8 cellular contexts compared by ENCODE assay signal in the genomic region with DNA sequence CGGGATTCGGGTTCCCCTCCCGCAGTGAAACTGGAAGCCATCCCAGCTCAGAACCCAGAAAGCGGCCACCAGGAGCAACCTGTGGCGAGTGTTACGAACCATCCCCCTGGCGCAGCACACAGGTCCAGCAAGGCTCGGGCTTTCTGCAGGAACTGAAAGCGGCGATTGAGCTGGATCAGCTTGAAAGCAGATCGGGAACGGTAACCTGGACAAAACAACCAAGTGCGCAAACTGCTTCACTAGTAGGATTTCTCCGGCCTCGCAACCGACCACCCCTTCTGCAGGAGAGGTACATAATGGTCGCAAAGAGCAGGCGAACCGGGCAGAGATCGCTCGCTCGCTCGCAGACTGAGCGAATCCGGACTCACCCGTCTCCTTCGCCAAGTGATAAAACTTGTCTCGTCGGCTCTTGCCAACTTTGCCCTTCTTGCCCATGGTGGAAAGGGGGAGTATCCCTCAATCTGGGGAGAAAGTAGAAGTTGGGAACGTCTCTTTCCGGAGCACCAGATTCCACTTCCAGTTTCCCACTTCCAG. TPM values are rescaled to one million over a fixed set of nuclear protein-coding genes. Genes with fewer than 3 reads are reported as not detected.
A peak's percentile ranks its signal among the peaks of the same experiment; 100 is the strongest.
DNase-seq lines count a peak whose midpoint lies in the region; ATAC-seq, FAIRE-seq and TF ChIP-seq lines count a peak whose summit lies in the region.

No MANE protein-coding gene starts in this region.

- POLR2A ChIA-PET in HepG2 (lab: Yijun Ruan, JAX): interaction anchor here (1.3 to 3.5 kb wide), 5 partner anchors 8 to 52 kb away, joined by 4 to 37 read pairs (median 12); partner anchors contain the start of genes CCDC47, DDX42 and SMARCD2

- peak overlapping the region; percentile 86 for H3K9ac ChIP-seq in HepG2 (ENCODE audit: insufficient read depth, low read depth, low read length)

- DNase-seq in NCI-H82 (lab: John Stamatoyannopoulos, UW) (peak; percentile 53), NCI-H82 treated with DMSO at 0.1 percent for 48 hours (lab: John Stamatoyannopoulos, UW; ENCODE audit: unreplicated experiment) (no peak), MG63 (no peak), breast epithelium (ENCODE audit: low spot score in 2 of 2) (no peak), HepG2 (ENCODE audit: low spot score) (no peak), tibial artery (no peak), NCI-H69 (lab: John Stamatoyannopoulos, UW) (no peak), activated gamma-delta T cell (lab: John Stamatoyannopoulos, UW) (no peak)

- peaks cover 45% of the 10 kb centered on the region for H3K79me2 ChIP-seq in HepG2 (ENCODE audit: insufficient read depth, low read length)

- H2AFZ ChIP-seq in HepG2 (ENCODE audit: low read length): no peak overlapping the region

- H3K27me3 ChIP-seq in MG63 (no peaks in the 10 kb centered on the region), breast epithelium (no peaks in the 10 kb centered on the region), HepG2 (ENCODE audit: control insufficient read depth in 1 of 2, insufficient read depth in 2 of 2, low read length in 2 of 2) (no peaks in the 10 kb centered on the region; a peak in 1 of 5 replicates), tibial artery (no peaks in the 10 kb centered on the region)

- no peak for FAIRE-seq in HepG2 (lab: Jason Lieb, UNC)

- H3K27ac ChIP-seq in breast epithelium (peak overlapping the region; percentile 92 to 95), HepG2 (ENCODE audit: extremely low read length, insufficient read depth, low read length) (peak overlapping the region; percentile 91), tibial artery (peak overlapping the region; percentile 87 to 90)

- H3K36me3 ChIP-seq in MG63: peaks cover 87% of the 10 kb centered on the region
- peaks cover 2% of the 10 kb centered on the region for H3K36me3 ChIP-seq in breast epithelium
- peaks cover 40 to 68% of the 10 kb centered on the region in 2 experiments for H3K36me3 ChIP-seq in HepG2 (replicated peaks in 1 of 2; ENCODE audit: control insufficient read depth in 1 of 2, insufficient read depth in 2 of 2, low read length in 2 of 2)
- H3K36me3 ChIP-seq in tibial artery: peaks cover 65 to 70% (median 65%) of the 10 kb centered on the region in 3 donors

- in situ Hi-C loops in HepG2 (cut with HindIII; ENCODE audit: extremely low pct_ligation_motif_present, low pct_unique_long_range_greater_than_20kb): no loop called here

- no peak for TF ChIP-seq POLR2A in breast epithelium (IDR thresholded peaks at IDR 0.05)
- no peak for TF ChIP-seq POLR2A in HepG2 (IDR thresholded peaks at IDR 0.05; ENCODE audit: insufficient read depth in 1 of 2, low read depth in 2 of 2, low read length in 2 of 2)

- CTCF ChIA-PET in HepG2 (lab: Yijun Ruan, JAX; ENCODE audit: low intra/inter-chr PET ratio, low total read pairs): no interaction called here

- BruUV-seq in HepG2 (replicated peaks; lab: Mats Ljungman, UMichigan): TSS peak; percentile 69

- intact Hi-C loops in breast epithelium (cut with DNase I; ENCODE audit: low total_unique reads): no loop called here
- intact Hi-C loops in HepG2 (cut with micrococcal nuclease; ENCODE audit: unreplicated experiment): loop anchor here (1.0 to 5.0 kb wide), 4 partner anchors 15 to 86 kb away; partner anchors contain the start of genes CCDC47, DDX42 and STRADA
- intact Hi-C loops in tibial artery (cut with DNase I; ENCODE audit: low total_unique reads): no loop called here

- H3K4me1 ChIP-seq in breast epithelium: peaks cover 4 to 22% of the 10 kb centered on the region in 2 donors
- H3K4me1 ChIP-seq in HepG2 (ENCODE audit: insufficient read depth, low read length): peaks cover 31% of the 10 kb centered on the region
- peaks cover 0 to 33% (median 24%) of the 10 kb centered on the region in 4 donors for H3K4me1 ChIP-seq in tibial artery

- no peak for TF ChIP-seq CTCF in breast epithelium (IDR thresholded peaks at IDR 0.05)
- TF ChIP-seq CTCF in HepG2 (CRISPR knock-in tag; IDR thresholded peaks at IDR 0.05): no peak
- TF ChIP-seq CTCF in tibial artery (IDR thresholded peaks at IDR 0.05): no peak

- peak overlapping the region; percentile 81 for H3K4me2 ChIP-seq in HepG2 (ENCODE audit: low read depth, low read length)

- no peak; the same call in 1 of the 2 replicates for TF ChIP-seq RAD21 in HepG2 (CRISPR knock-in tag; IDR thresholded peaks at IDR 0.05)

- H4K20me1 ChIP-seq in HepG2 (ENCODE audit: insufficient read depth, low read length): no peaks in the 10 kb centered on the region

- no peak for TF ChIP-seq EP300 in HepG2 (IDR thresholded peaks at IDR 0.05; ENCODE audit: low read depth in 2 of 2, low read length in 2 of 2)
- TF ChIP-seq EP300 in HepG2 (CRISPR knock-in tag; IDR thresholded peaks at IDR 0.05; ENCODE audit: borderline replicate concordance): no peak

- ATAC-seq in HepG2: peak; percentile 26

- H3K9me3 ChIP-seq in MG63: no peaks in the 10 kb centered on the region
- no peaks in the 10 kb centered on the region for H3K9me3 ChIP-seq in breast epithelium
- H3K9me3 ChIP-seq in HepG2 (ENCODE audit: low read length): no peaks in the 10 kb centered on the region
- H3K9me3 ChIP-seq in tibial artery: no peaks in the 10 kb centered on the region

- H3K4me3 ChIP-seq in MG63 (peak overlapping the region; percentile 92), breast epithelium (peak overlapping the region; percentile 65 to 96 (median 76)), HepG2 (replicated peaks in 1 of 3; ENCODE audit: insufficient read depth in 1 of 3, low read depth in 2 of 3, low read length in 3 of 3) (peak overlapping the region; percentile 84 to 98 (median 95)), tibial artery (peak overlapping the region; percentile 73 to 77)

- WGBS in HepG2 (ENCODE audit: low lambda C conversion rate): 2% methylated on average over 24 of the region's 31 CpGs

RNA-seq across cellular contexts. Expression of gene PSMC5, which starts 0.7 kb away (rescaled TPM):
- total RNA-seq in MG63 (2014; rRNA removed; shearing (Covaris generic); ENCODE audit: low replicate concordance): 116 and 133 TPM in 2 replicates
- 100 to 1,000 TPM in 2 of 3 donors, 10 to 100 TPM in 1; 98.3 to 110 (median 104) TPM for total RNA-seq in breast epithelium
- total RNA-seq in HepG2 (2016; rRNA removed; fragmentation: Illumina TruSeq; extraction: Trizol): 35.3 and 81.4 TPM in 2 replicates
- total RNA-seq in HepG2 (2016; cell fraction: cytosol; rRNA removed; fragmentation: Illumina TruSeq; extraction: Trizol; ENCODE audit: low read depth): 26.4 and 26.8 TPM in 2 replicates
- total RNA-seq in HepG2 (2016; cell fraction: insoluble cytoplasmic fraction; rRNA removed; fragmentation: Illumina TruSeq; extraction: Trizol): 36.7 and 82.1 TPM in 2 replicates
- total RNA-seq in HepG2 (2016; cell fraction: membrane; rRNA removed; fragmentation: Illumina TruSeq; extraction: Trizol): 47.6 and 57.8 TPM in 2 replicates
- total RNA-seq in HepG2 (2016; cell fraction: nucleus; rRNA removed; fragmentation: Illumina TruSeq; extraction: Trizol): 44.2 and 45.4 TPM in 2 replicates
- 109 and 128 TPM in 2 replicates for polyA plus RNA-seq in HepG2 (2011; rRNA removed)
- 161 and 185 TPM in 2 replicates for polyA plus RNA-seq in HepG2 (2011; cell fraction: cytosol; rRNA removed)
- 101 and 112 TPM in 2 replicates for polyA plus RNA-seq in HepG2 (2011; cell fraction: nucleus; rRNA removed)
- polyA plus RNA-seq in HepG2 (2012): 105 and 121 TPM in 2 replicates
- polyA plus RNA-seq in HepG2 (2016; cell fraction: cytosol; fragmentation: Illumina TruSeq; extraction: Trizol; ENCODE audit: low read depth): 73.3 and 91.2 TPM in 2 replicates
- 308 and 321 TPM in 2 replicates for polyA plus RNA-seq in HepG2 (2016; cell fraction: insoluble cytoplasmic fraction; fragmentation: Illumina TruSeq; extraction: Trizol; ENCODE audit: low read depth)
- 94.9 and 101 TPM in 2 replicates for polyA plus RNA-seq in HepG2 (2016; cell fraction: membrane; fragmentation: Illumina TruSeq; extraction: Trizol; ENCODE audit: low read depth)
- polyA plus RNA-seq in HepG2 (2016; cell fraction: nucleus; fragmentation: Illumina TruSeq; extraction: Trizol; ENCODE audit: insufficient read depth, low read depth): 157 and 164 TPM in 2 replicates
- 77.4 and 190 TPM in 2 replicates for polyA minus RNA-seq in HepG2 (2011; rRNA and poly(A)+ RNA removed; ENCODE audit: low replicate concordance)
- 66.7 and 67.7 TPM in 2 replicates for polyA minus RNA-seq in HepG2 (2011; cell fraction: cytosol; rRNA and poly(A)+ RNA removed)
- 86.9 and 103 TPM in 2 replicates for polyA minus RNA-seq in HepG2 (2011; cell fraction: nucleus; rRNA and poly(A)+ RNA removed)

RNA-seq across cellular contexts. Expression of gene FTSJ3, which starts 0.9 kb away (rescaled TPM):
- total RNA-seq in MG63 (2014; rRNA removed; shearing (Covaris generic); ENCODE audit: low replicate concordance): 33.3 and 58.6 TPM in 2 replicates
- total RNA-seq in breast epithelium: 10 to 100 TPM; 55.4 to 78.7 (median 59.1) TPM
- 55.8 and 64.2 TPM in 2 replicates for total RNA-seq in HepG2 (2016; rRNA removed; fragmentation: Illumina TruSeq; extraction: Trizol)
- 10.7 and 13.3 TPM in 2 replicates for total RNA-seq in HepG2 (2016; cell fraction: cytosol; rRNA removed; fragmentation: Illumina TruSeq; extraction: Trizol; ENCODE audit: low read depth)
- 51.6 and 62.8 TPM in 2 replicates for total RNA-seq in HepG2 (2016; cell fraction: insoluble cytoplasmic fraction; rRNA removed; fragmentation: Illumina TruSeq; extraction: Trizol)
- 14.6 and 17.3 TPM in 2 replicates for total RNA-seq in HepG2 (2016; cell fraction: membrane; rRNA removed; fragmentation: Illumina TruSeq; extraction: Trizol)
- total RNA-seq in HepG2 (2016; cell fraction: nucleus; rRNA removed; fragmentation: Illumina TruSeq; extraction: Trizol): 57.2 and 58.7 TPM in 2 replicates
- polyA plus RNA-seq in HepG2 (2011; rRNA removed): 26.0 and 33.3 TPM in 2 replicates
- 34.7 and 35.1 TPM in 2 replicates for polyA plus RNA-seq in HepG2 (2011; cell fraction: cytosol; rRNA removed)
- 50.8 and 55.2 TPM in 2 replicates for polyA plus RNA-seq in HepG2 (2011; cell fraction: nucleus; rRNA removed)
- polyA plus RNA-seq in HepG2 (2012): 29.8 and 30.3 TPM in 2 replicates
- 4.3 and 4.9 TPM in 2 replicates for polyA plus RNA-seq in HepG2 (2016; cell fraction: cytosol; fragmentation: Illumina TruSeq; extraction: Trizol; ENCODE audit: low read depth)
- polyA plus RNA-seq in HepG2 (2016; cell fraction: insoluble cytoplasmic fraction; fragmentation: Illumina TruSeq; extraction: Trizol; ENCODE audit: low read depth): 43.6 and 49.4 TPM in 2 replicates
- polyA plus RNA-seq in HepG2 (2016; cell fraction: membrane; fragmentation: Illumina TruSeq; extraction: Trizol; ENCODE audit: low read depth): 6.8 and 10.2 TPM in 2 replicates
- 88.3 and 89.9 TPM in 2 replicates for polyA plus RNA-seq in HepG2 (2016; cell fraction: nucleus; fragmentation: Illumina TruSeq; extraction: Trizol; ENCODE audit: insufficient read depth, low read depth)
- polyA minus RNA-seq in HepG2 (2011; rRNA and poly(A)+ RNA removed; ENCODE audit: low replicate concordance): 56.8 and 112 TPM in 2 replicates
- 19.9 and 23.5 TPM in 2 replicates for polyA minus RNA-seq in HepG2 (2011; cell fraction: cytosol; rRNA and poly(A)+ RNA removed)
- polyA minus RNA-seq in HepG2 (2011; cell fraction: nucleus; rRNA and poly(A)+ RNA removed): 74.9 and 77.7 TPM in 2 replicates

RNA-seq across cellular contexts. Expression of gene SMARCD2, which starts 15.9 kb away (rescaled TPM):
- 156 and 163 TPM in 2 replicates for total RNA-seq in MG63 (2014; rRNA removed; shearing (Covaris generic); ENCODE audit: low replicate concordance)
- total RNA-seq in breast epithelium (100 to 1,000 TPM; 142 to 210 (median 192) TPM), HepG2 (2016; rRNA removed; fragmentation: Illumina TruSeq; extraction: Trizol) (139 and 150 TPM in 2 replicates)
- 76.2 and 86.8 TPM in 2 replicates for total RNA-seq in HepG2 (2016; cell fraction: cytosol; rRNA removed; fragmentation: Illumina TruSeq; extraction: Trizol; ENCODE audit: low read depth)
- total RNA-seq in HepG2 (2016; cell fraction: insoluble cytoplasmic fraction; rRNA removed; fragmentation: Illumina TruSeq; extraction: Trizol): 128 and 151 TPM in 2 replicates
- total RNA-seq in HepG2 (2016; cell fraction: membrane; rRNA removed; fragmentation: Illumina TruSeq; extraction: Trizol): 149 and 160 TPM in 2 replicates
- 82.7 and 98.0 TPM in 2 replicates for total RNA-seq in HepG2 (2016; cell fraction: nucleus; rRNA removed; fragmentation: Illumina TruSeq; extraction: Trizol)
- 122 and 128 TPM in 2 replicates for polyA plus RNA-seq in HepG2 (2011; rRNA removed)
- polyA plus RNA-seq in HepG2 (2011; cell fraction: cytosol; rRNA removed): 72.8 and 84.6 TPM in 2 replicates
- polyA plus RNA-seq in HepG2 (2011; cell fraction: nucleus; rRNA removed): 173 and 200 TPM in 2 replicates
- 63.6 and 77.3 TPM in 2 replicates for polyA plus RNA-seq in HepG2 (2012)
- polyA plus RNA-seq in HepG2 (2016; cell fraction: cytosol; fragmentation: Illumina TruSeq; extraction: Trizol; ENCODE audit: low read depth): 73.5 and 77.2 TPM in 2 replicates
- 117 and 129 TPM in 2 replicates for polyA plus RNA-seq in HepG2 (2016; cell fraction: insoluble cytoplasmic fraction; fragmentation: Illumina TruSeq; extraction: Trizol; ENCODE audit: low read depth)
- polyA plus RNA-seq in HepG2 (2016; cell fraction: membrane; fragmentation: Illumina TruSeq; extraction: Trizol; ENCODE audit: low read depth): 114 and 124 TPM in 2 replicates
- 136 and 143 TPM in 2 replicates for polyA plus RNA-seq in HepG2 (2016; cell fraction: nucleus; fragmentation: Illumina TruSeq; extraction: Trizol; ENCODE audit: insufficient read depth, low read depth)
- polyA minus RNA-seq in HepG2 (2011; rRNA and poly(A)+ RNA removed; ENCODE audit: low replicate concordance): 89.3 and 195 TPM in 2 replicates
- polyA minus RNA-seq in HepG2 (2011; cell fraction: cytosol; rRNA and poly(A)+ RNA removed): 47.2 and 51.1 TPM in 2 replicates
- polyA minus RNA-seq in HepG2 (2011; cell fraction: nucleus; rRNA and poly(A)+ RNA removed): 79.8 and 97.2 TPM in 2 replicates

RNA-seq across cellular contexts. Expression of gene CSH2, which starts 46.9 kb away (rescaled TPM):
- not detected in 2 replicates for total RNA-seq in MG63 (2014; rRNA removed; shearing (Covaris generic); ENCODE audit: low replicate concordance)
- total RNA-seq in breast epithelium (not detected), HepG2 (2016; rRNA removed; fragmentation: Illumina TruSeq; extraction: Trizol) (not detected in 2 replicates)
- not detected in 2 replicates for total RNA-seq in HepG2 (2016; cell fraction: cytosol; rRNA removed; fragmentation: Illumina TruSeq; extraction: Trizol; ENCODE audit: low read depth)
- total RNA-seq in HepG2 (2016; cell fraction: insoluble cytoplasmic fraction; rRNA removed; fragmentation: Illumina TruSeq; extraction: Trizol): not detected in 2 replicates
- total RNA-seq in HepG2 (2016; cell fraction: membrane; rRNA removed; fragmentation: Illumina TruSeq; extraction: Trizol): not detected in 2 replicates
- total RNA-seq in HepG2 (2016; cell fraction: nucleus; rRNA removed; fragmentation: Illumina TruSeq; extraction: Trizol): not detected in 2 replicates
- polyA plus RNA-seq in HepG2 (2011; rRNA removed): not detected in 2 replicates
- not detected in 2 replicates for polyA plus RNA-seq in HepG2 (2011; cell fraction: cytosol; rRNA removed)
- polyA plus RNA-seq in HepG2 (2011; cell fraction: nucleus; rRNA removed): not detected in 2 replicates
- polyA plus RNA-seq in HepG2 (2012): not detected in 2 replicates
- not detected in 2 replicates for polyA plus RNA-seq in HepG2 (2016; cell fraction: cytosol; fragmentation: Illumina TruSeq; extraction: Trizol; ENCODE audit: low read depth)
- polyA plus RNA-seq in HepG2 (2016; cell fraction: insoluble cytoplasmic fraction; fragmentation: Illumina TruSeq; extraction: Trizol; ENCODE audit: low read depth): not detected in 2 replicates
- not detected in 2 replicates for polyA plus RNA-seq in HepG2 (2016; cell fraction: membrane; fragmentation: Illumina TruSeq; extraction: Trizol; ENCODE audit: low read depth)
- not detected in 2 replicates for polyA plus RNA-seq in HepG2 (2016; cell fraction: nucleus; fragmentation: Illumina TruSeq; extraction: Trizol; ENCODE audit: insufficient read depth, low read depth)
- polyA minus RNA-seq in HepG2 (2011; rRNA and poly(A)+ RNA removed; ENCODE audit: low replicate concordance): not detected in 2 replicates
- polyA minus RNA-seq in HepG2 (2011; cell fraction: cytosol; rRNA and poly(A)+ RNA removed): not detected in 2 replicates
- not detected in 2 replicates for polyA minus RNA-seq in HepG2 (2011; cell fraction: nucleus; rRNA and poly(A)+ RNA removed)

RNA-seq across cellular contexts. Expression of gene DDX42, which starts 52.6 kb away (rescaled TPM):
- total RNA-seq in MG63 (2014; rRNA removed; shearing (Covaris generic); ENCODE audit: low replicate concordance): 37.7 and 83.3 TPM in 2 replicates
- 100 to 1,000 TPM; 131 to 139 (median 139) TPM for total RNA-seq in breast epithelium
- 81.5 and 87.2 TPM in 2 replicates for total RNA-seq in HepG2 (2016; rRNA removed; fragmentation: Illumina TruSeq; extraction: Trizol)
- total RNA-seq in HepG2 (2016; cell fraction: cytosol; rRNA removed; fragmentation: Illumina TruSeq; extraction: Trizol; ENCODE audit: low read depth): 29.4 and 40.6 TPM in 2 replicates
- 78.3 and 81.1 TPM in 2 replicates for total RNA-seq in HepG2 (2016; cell fraction: insoluble cytoplasmic fraction; rRNA removed; fragmentation: Illumina TruSeq; extraction: Trizol)
- 42.5 and 44.3 TPM in 2 replicates for total RNA-seq in HepG2 (2016; cell fraction: membrane; rRNA removed; fragmentation: Illumina TruSeq; extraction: Trizol)
- total RNA-seq in HepG2 (2016; cell fraction: nucleus; rRNA removed; fragmentation: Illumina TruSeq; extraction: Trizol): 143 and 164 TPM in 2 replicates
- polyA plus RNA-seq in HepG2 (2011; rRNA removed): 92.9 and 104 TPM in 2 replicates
- 28.9 and 41.0 TPM in 2 replicates for polyA plus RNA-seq in HepG2 (2011; cell fraction: cytosol; rRNA removed)
- polyA plus RNA-seq in HepG2 (2011; cell fraction: nucleus; rRNA removed): 278 and 375 TPM in 2 replicates
- 110 and 116 TPM in 2 replicates for polyA plus RNA-seq in HepG2 (2012)
- polyA plus RNA-seq in HepG2 (2016; cell fraction: cytosol; fragmentation: Illumina TruSeq; extraction: Trizol; ENCODE audit: low read depth): 6.4 and 8.6 TPM in 2 replicates
- polyA plus RNA-seq in HepG2 (2016; cell fraction: insoluble cytoplasmic fraction; fragmentation: Illumina TruSeq; extraction: Trizol; ENCODE audit: low read depth): 109 TPM in 2 replicates
- 21.9 and 25.7 TPM in 2 replicates for polyA plus RNA-seq in HepG2 (2016; cell fraction: membrane; fragmentation: Illumina TruSeq; extraction: Trizol; ENCODE audit: low read depth)
- polyA plus RNA-seq in HepG2 (2016; cell fraction: nucleus; fragmentation: Illumina TruSeq; extraction: Trizol; ENCODE audit: insufficient read depth, low read depth): 292 and 329 TPM in 2 replicates
- 22.3 and 35.8 TPM in 2 replicates for polyA minus RNA-seq in HepG2 (2011; rRNA and poly(A)+ RNA removed; ENCODE audit: low replicate concordance)
- polyA minus RNA-seq in HepG2 (2011; cell fraction: cytosol; rRNA and poly(A)+ RNA removed): 39.0 and 47.1 TPM in 2 replicates
- 292 and 335 TPM in 2 replicates for polyA minus RNA-seq in HepG2 (2011; cell fraction: nucleus; rRNA and poly(A)+ RNA removed)
